In the genomic region with DNA sequence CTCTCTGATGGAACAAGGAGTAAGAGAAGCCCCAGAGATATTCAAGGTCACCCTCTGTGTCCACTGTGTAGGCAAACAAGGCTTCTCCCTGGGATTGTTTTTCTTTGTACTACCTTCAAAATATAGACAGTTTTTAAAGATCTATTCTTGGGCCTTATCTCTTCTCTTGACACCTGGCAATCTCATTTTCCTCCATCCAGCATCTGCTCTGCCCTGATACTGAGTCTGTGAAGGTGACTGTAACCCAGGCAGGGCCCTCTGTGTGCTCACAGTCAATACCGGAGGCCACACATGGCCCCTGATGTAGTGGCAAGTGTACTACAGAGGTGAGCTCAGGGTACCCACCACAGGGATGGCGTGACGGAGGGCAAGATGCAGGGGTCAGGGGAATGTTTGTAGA, we compare ENCODE assay signal across 1 cellular context.
TF ChIP-seq lines count a peak whose summit lies in the region.

No MANE protein-coding gene starts in this region.

TF ChIP-seq in K562, 482 proteins besides CTCF, POLR2A, EP300 and RAD21 (continued from another document):
- TF ChIP-seq, protein P1, sequence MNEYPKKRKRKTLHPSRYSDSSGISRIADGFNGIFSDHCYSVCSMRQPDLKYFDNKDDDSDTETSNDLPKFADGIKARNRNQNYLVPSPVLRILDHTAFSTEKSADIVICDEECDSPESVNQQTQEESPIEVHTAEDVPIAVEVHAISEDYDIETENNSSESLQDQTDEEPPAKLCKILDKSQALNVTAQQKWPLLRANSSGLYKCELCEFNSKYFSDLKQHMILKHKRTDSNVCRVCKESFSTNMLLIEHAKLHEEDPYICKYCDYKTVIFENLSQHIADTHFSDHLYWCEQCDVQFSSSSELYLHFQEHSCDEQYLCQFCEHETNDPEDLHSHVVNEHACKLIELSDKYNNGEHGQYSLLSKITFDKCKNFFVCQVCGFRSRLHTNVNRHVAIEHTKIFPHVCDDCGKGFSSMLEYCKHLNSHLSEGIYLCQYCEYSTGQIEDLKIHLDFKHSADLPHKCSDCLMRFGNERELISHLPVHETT (CRISPR knock-in tag; conservative IDR thresholded peaks at IDR 0.05 in 1 of 2, IDR thresholded peaks at IDR 0.05 in 1 of 2) = no peak
- peak; percentile 82 for TF ChIP-seq TCF3 (CRISPR knock-in tag; IDR thresholded peaks at IDR 0.05)
- 0 out of 2 replicates have a peak, but pooled peaks have one; percentile 43 for TF ChIP-seq GATA2 (CRISPR knock-in tag; IDR thresholded peaks at IDR 0.05)
- TF ChIP-seq ARID1B (IDR thresholded peaks at IDR 0.05) = peak; percentile 72; the same call in 1 of the 2 replicates
- TF ChIP-seq, protein P2, sequence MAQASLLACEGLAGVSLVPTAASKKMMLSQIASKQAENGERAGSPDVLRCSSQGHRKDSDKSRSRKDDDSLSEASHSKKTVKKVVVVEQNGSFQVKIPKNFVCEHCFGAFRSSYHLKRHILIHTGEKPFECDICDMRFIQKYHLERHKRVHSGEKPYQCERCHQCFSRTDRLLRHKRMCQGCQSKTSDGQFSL (CRISPR knock-in tag; IDR thresholded peaks at IDR 0.05) = no peak
- TF ChIP-seq, protein P2 (tag; IDR thresholded peaks at IDR 0.05) = no peak
- peak; percentile 40; the same call in 1 of the 2 replicates for TF ChIP-seq MTA2 (IDR thresholded peaks at IDR 0.05; ENCODE audit: low read depth)
- peak; percentile 54; the same call in 1 of the 2 replicates for TF ChIP-seq SOX6 (IDR thresholded peaks at IDR 0.05)
- TF ChIP-seq IFI16 (CRISPR knock-in tag; IDR thresholded peaks at IDR 0.05) = no peak
- TF ChIP-seq SMARCA4 (IDR thresholded peaks at IDR 0.05) = peak; percentile 19; the same call in 1 of the 2 replicates
- TF ChIP-seq, protein P3, sequence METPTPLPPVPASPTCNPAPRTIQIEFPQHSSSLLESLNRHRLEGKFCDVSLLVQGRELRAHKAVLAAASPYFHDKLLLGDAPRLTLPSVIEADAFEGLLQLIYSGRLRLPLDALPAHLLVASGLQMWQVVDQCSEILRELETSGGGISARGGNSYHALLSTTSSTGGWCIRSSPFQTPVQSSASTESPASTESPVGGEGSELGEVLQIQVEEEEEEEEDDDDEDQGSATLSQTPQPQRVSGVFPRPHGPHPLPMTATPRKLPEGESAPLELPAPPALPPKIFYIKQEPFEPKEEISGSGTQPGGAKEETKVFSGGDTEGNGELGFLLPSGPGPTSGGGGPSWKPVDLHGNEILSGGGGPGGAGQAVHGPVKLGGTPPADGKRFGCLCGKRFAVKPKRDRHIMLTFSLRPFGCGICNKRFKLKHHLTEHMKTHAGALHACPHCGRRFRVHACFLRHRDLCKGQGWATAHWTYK (CRISPR knock-in tag; IDR thresholded peaks at IDR 0.05) = no peak
- peak; percentile 50 for TF ChIP-seq CBFA2T3 (IDR thresholded peaks at IDR 0.05)
- peak; percentile 48 for TF ChIP-seq CCNT2 (IDR thresholded peaks at IDR 0.05; ENCODE audit: borderline replicate concordance, extremely low read depth, insufficient read length, low read depth, low read length)
- no peak for TF ChIP-seq HNRNPK (IDR thresholded peaks at IDR 0.05; ENCODE audit: low read depth, low read length, poor library complexity, severe bottlenecking)
- no peak for TF ChIP-seq JUNB (CRISPR knock-in tag; conservative IDR thresholded peaks at IDR 0.05)
- TF ChIP-seq, protein P4, sequence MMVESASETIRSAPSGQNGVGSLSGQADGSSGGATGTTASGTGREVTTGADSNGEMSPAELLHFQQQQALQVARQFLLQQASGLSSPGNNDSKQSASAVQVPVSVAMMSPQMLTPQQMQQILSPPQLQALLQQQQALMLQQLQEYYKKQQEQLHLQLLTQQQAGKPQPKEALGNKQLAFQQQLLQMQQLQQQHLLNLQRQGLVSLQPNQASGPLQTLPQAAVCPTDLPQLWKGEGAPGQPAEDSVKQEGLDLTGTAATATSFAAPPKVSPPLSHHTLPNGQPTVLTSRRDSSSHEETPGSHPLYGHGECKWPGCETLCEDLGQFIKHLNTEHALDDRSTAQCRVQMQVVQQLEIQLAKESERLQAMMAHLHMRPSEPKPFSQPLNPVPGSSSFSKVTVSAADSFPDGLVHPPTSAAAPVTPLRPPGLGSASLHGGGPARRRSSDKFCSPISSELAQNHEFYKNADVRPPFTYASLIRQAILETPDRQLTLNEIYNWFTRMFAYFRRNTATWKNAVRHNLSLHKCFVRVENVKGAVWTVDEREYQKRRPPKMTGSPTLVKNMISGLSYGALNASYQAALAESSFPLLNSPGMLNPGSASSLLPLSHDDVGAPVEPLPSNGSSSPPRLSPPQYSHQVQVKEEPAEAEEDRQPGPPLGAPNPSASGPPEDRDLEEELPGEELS (CRISPR knock-in tag; IDR thresholded peaks at IDR 0.05; ENCODE audit: borderline replicate concordance) = no peak
- peak; percentile 20; the same call in 1 of the 2 replicates for TF ChIP-seq NCOR1 (IDR thresholded peaks at IDR 0.05)
- TF ChIP-seq, protein P5, sequence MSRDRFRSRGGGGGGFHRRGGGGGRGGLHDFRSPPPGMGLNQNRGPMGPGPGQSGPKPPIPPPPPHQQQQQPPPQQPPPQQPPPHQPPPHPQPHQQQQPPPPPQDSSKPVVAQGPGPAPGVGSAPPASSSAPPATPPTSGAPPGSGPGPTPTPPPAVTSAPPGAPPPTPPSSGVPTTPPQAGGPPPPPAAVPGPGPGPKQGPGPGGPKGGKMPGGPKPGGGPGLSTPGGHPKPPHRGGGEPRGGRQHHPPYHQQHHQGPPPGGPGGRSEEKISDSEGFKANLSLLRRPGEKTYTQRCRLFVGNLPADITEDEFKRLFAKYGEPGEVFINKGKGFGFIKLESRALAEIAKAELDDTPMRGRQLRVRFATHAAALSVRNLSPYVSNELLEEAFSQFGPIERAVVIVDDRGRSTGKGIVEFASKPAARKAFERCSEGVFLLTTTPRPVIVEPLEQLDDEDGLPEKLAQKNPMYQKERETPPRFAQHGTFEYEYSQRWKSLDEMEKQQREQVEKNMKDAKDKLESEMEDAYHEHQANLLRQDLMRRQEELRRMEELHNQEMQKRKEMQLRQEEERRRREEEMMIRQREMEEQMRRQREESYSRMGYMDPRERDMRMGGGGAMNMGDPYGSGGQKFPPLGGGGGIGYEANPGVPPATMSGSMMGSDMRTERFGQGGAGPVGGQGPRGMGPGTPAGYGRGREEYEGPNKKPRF (IDR thresholded peaks at IDR 0.05; ENCODE audit: low read depth, low read length) = no peak
- TF ChIP-seq THRAP3 (IDR thresholded peaks at IDR 0.05; ENCODE audit: borderline replicate concordance) = no peak
- no peak for TF ChIP-seq BRF1 (IDR thresholded peaks at IDR 0.05; ENCODE audit: borderline replicate concordance, extremely low read depth, insufficient read length)
- TF ChIP-seq RCOR1 (IDR thresholded peaks at IDR 0.05; ENCODE audit: borderline replicate concordance in 1 of 2, low read depth in 2 of 2, low read length in 2 of 2) = peak in 1 of 2 experiments; percentile 48; a peak in 1 of 4 replicates
- no peak for TF ChIP-seq SMC3 (conservative IDR thresholded peaks at IDR 0.05; ENCODE audit: insufficient read depth, low read depth, low read length)
- TF ChIP-seq TAL1 (IDR thresholded peaks at IDR 0.05) = peak; percentile 75
- no peak for TF ChIP-seq EHMT2 (IDR thresholded peaks at IDR 0.05)
- peak; percentile 70; the same call in 1 of the 2 replicates for TF ChIP-seq TEAD4 (IDR thresholded peaks at IDR 0.05; ENCODE audit: low read length)
- TF ChIP-seq TEAD4 (CRISPR knock-in tag; IDR thresholded peaks at IDR 0.05; ENCODE audit: borderline replicate concordance) = no peak
